In the genomic region with DNA sequence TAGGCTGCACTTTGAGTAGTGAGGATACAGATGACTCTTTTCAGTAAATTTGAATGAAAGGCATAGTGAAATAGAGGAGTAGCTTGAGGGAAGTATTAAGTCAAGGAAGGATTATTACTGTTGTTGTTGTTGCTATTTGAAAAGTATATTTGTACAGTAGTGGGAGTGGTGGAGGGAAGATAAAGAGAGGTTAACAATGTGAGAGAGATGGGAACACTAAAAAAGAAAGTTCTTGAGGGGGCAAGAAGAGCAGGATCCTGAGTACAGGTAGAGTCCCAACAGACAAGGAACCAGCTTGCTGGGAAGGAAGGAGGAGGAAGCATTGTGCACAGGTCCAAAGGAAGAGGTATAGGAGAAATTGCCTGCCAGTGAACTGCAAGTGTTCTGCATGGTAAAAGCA, we compare ENCODE assay signal across 23 cellular contexts.
DNase-seq lines count a peak whose midpoint lies in the region; ATAC-seq, FAIRE-seq and TF ChIP-seq lines count a peak whose summit lies in the region.
"Had no signal": no experiment of that assay in that cellular context is flagged by ENCODE, and none has a peak within 500 bp of the region (broad histone marks: within the 10 kb centered on the region; RNA-seq: fewer than 3 reads in every experiment).

No MANE protein-coding gene starts in this region.

- DNase-seq in CD8-positive, alpha-beta memory T cell: no peak
- DNase-seq in GM23338 (ENCODE audit: low spot score) (no peak), H1 (ENCODE audit: low read depth in 1 of 2, low spot score in 2 of 2) (no peak), neuronal stem cell (ENCODE audit: low spot score) (no peak), DMS79 treated with DMSO at 0.1 percent for 48 hours (lab: John Stamatoyannopoulos, UW) (no peak)
- DNase-seq: 8988T; ACHN; BE2C; C1 segment of cervical spinal cord; Caco-2; Calu3; CD4-positive, alpha-beta memory T cell; CD4-positive, CD25-positive, alpha-beta regulatory T cell; DND-41; EL; GDM1 had no signal

- no peak overlapping the region for H2BK120ac ChIP-seq in H1 (replicated peaks; ENCODE audit: low read depth, low read length)
- no peak overlapping the region for H2BK120ac ChIP-seq in neuronal stem cell (ENCODE audit: low read depth, low read length)

- no peaks in the 10 kb centered on the region for H3K27me3 ChIP-seq in CD8-positive, alpha-beta memory T cell (ENCODE audit: insufficient read depth, low read length, poor library complexity, severe bottlenecking)
- H3K27me3 ChIP-seq in GM23338 (ENCODE audit: insufficient read depth): no peaks in the 10 kb centered on the region
- no peaks in the 10 kb centered on the region for H3K27me3 ChIP-seq in H1 (replicated peaks in 1 of 4; ENCODE audit: control insufficient read depth in 3 of 4, extremely low read depth in 1 of 4, insufficient read depth in 3 of 4, low read length in 3 of 4)
- peaks cover 0 to 6% (median 0%) of the 10 kb centered on the region in 3 experiments for H3K27me3 ChIP-seq in neuronal stem cell (ENCODE audit: control insufficient read depth in 3 of 3, insufficient read depth in 3 of 3, low read depth in 1 of 3, low read length in 3 of 3)
- H3K27me3 ChIP-seq: BE2C, BLaER1 had no signal

- no peak overlapping the region for H3K23ac ChIP-seq in H1 (ENCODE audit: insufficient read length)
- no peak overlapping the region for H3K23ac ChIP-seq in neuronal stem cell (ENCODE audit: low read depth, low read length, poor library complexity)

- no peaks in the 10 kb centered on the region for H3K4me1 Mint-ChIP-seq in CD8-positive, alpha-beta memory T cell
- peaks cover 38% of the 10 kb centered on the region for H3K4me1 Mint-ChIP-seq in GM23338
- H3K4me1 Mint-ChIP-seq: CD14-positive monocyte; CD4-positive, alpha-beta memory T cell; CD4-positive, CD25-positive, alpha-beta regulatory T cell had no signal

- H4K91ac ChIP-seq in H1 (replicated peaks; ENCODE audit: insufficient read length, low read length): no peak overlapping the region
- H4K91ac ChIP-seq in neuronal stem cell (ENCODE audit: low read depth, low read length, poor library complexity): no peak overlapping the region

- no peaks in the 10 kb centered on the region for H3K9me3 Mint-ChIP-seq in CD8-positive, alpha-beta memory T cell
- no peaks in the 10 kb centered on the region for H3K9me3 Mint-ChIP-seq in GM23338
- H3K9me3 Mint-ChIP-seq: CD4-positive, alpha-beta memory T cell had no signal

- H3K9ac ChIP-seq in H1 (replicated peaks in 1 of 4; ENCODE audit: extremely low read depth in 1 of 4, low read depth in 3 of 4, low read length in 3 of 4) (no peak overlapping the region), neuronal stem cell (ENCODE audit: low read depth, low read length, poor library complexity) (no peak overlapping the region)
- H3K9ac ChIP-seq: BLaER1 had no signal

- H3K27me3 Mint-ChIP-seq in CD8-positive, alpha-beta memory T cell: peaks cover 15 to 51% of the 10 kb centered on the region in 2 donors
- H3K27me3 Mint-ChIP-seq in GM23338 (ENCODE audit: insufficient read depth, low read depth, poor library complexity): no peaks in the 10 kb centered on the region

- H3K23me2 ChIP-seq in H1 (ENCODE audit: low read depth, low read length): 0 out of 2 replicates have a peak, but pooled peaks cover 3% of the 10 kb centered on the region

- no peaks in the 10 kb centered on the region for H3K9me2 ChIP-seq in GM23338 (ENCODE audit: insufficient read depth)

- CTCF ChIA-PET in CD8-positive, alpha-beta memory T cell (lab: Charles Lee): no interaction called here
- CTCF ChIA-PET in H1 (lab: Charles Lee; ENCODE audit: partially characterized antibody): no interaction called here

- peak overlapping the region; percentile 1 for H3K27ac ChIP-seq in CD8-positive, alpha-beta memory T cell (ENCODE audit: low read depth, low read length)
- H3K27ac ChIP-seq in GM23338 (ENCODE audit: low read depth): no peak overlapping the region
- no peak overlapping the region for H3K27ac ChIP-seq in H1 (ENCODE audit: low read depth, low read length)
- no peak overlapping the region for H3K27ac ChIP-seq in neuronal stem cell (replicated peaks; ENCODE audit: low read length)
- H3K27ac ChIP-seq: BLaER1 had no signal

- no peaks in the 10 kb centered on the region for H3F3A ChIP-seq in GM23338 (replicated peaks; ENCODE audit: low read depth)

- no peak for TF ChIP-seq RAD21 in H1 (IDR thresholded peaks at IDR 0.05 in 1 of 2, conservative IDR thresholded peaks at IDR 0.05 in 1 of 2; ENCODE audit: low read depth in 2 of 2, low read length in 2 of 2)

- H2AFZ ChIP-seq in GM23338: no peak overlapping the region
- H2AFZ ChIP-seq in H1 (ENCODE audit: low read length): no peak overlapping the region
- no peak overlapping the region for H2AFZ ChIP-seq in neuronal stem cell (ENCODE audit: low read length)

- H4K20me1 ChIP-seq in GM23338 (replicated peaks; ENCODE audit: insufficient read depth) (no peaks in the 10 kb centered on the region), H1 (replicated peaks in 1 of 2; ENCODE audit: control insufficient read depth in 1 of 2, insufficient read depth in 2 of 2, low read length in 2 of 2) (no peaks in the 10 kb centered on the region)
- H4K20me1 ChIP-seq: BLaER1 had no signal

- H3K9me3 ChIP-seq in CD8-positive, alpha-beta memory T cell (ENCODE audit: low read length): no peaks in the 10 kb centered on the region
- H3K9me3 ChIP-seq in H1 (ENCODE audit: insufficient read depth in 2 of 2, low read depth in 1 of 2, low read length in 1 of 2) (no peaks in the 10 kb centered on the region; a peak in 1 of 4 replicates), neuronal stem cell (replicated peaks in 1 of 2; ENCODE audit: control insufficient read depth in 2 of 2, insufficient read depth in 1 of 2, low read depth in 1 of 2, low read length in 2 of 2) (peaks cover 0 to 1% of the 10 kb centered on the region in 2 donors)
- H3K9me3 ChIP-seq: BE2C, BLaER1 had no signal

- H3K79me1 ChIP-seq in H1 (ENCODE audit: low read depth, low read length) (no peaks in the 10 kb centered on the region), neuronal stem cell (ENCODE audit: low read depth, low read length) (no peaks in the 10 kb centered on the region)

- TF ChIP-seq EP300 in H1 (IDR thresholded peaks at IDR 0.05; ENCODE audit: borderline replicate concordance in 1 of 2, low read depth in 2 of 2, low read length in 2 of 2): no peak

- H2AK5ac ChIP-seq in H1 (ENCODE audit: low read depth, low read length) (no peak overlapping the region), neuronal stem cell (ENCODE audit: low read depth, low read length) (no peak overlapping the region)

- H3K36me3 ChIP-seq in CD8-positive, alpha-beta memory T cell (ENCODE audit: insufficient read depth, low read length): no peaks in the 10 kb centered on the region
- no peaks in the 10 kb centered on the region for H3K36me3 ChIP-seq in GM23338 (ENCODE audit: insufficient read depth)
- H3K36me3 ChIP-seq in H1 (ENCODE audit: control insufficient read depth in 2 of 4, insufficient read depth in 4 of 4, low read length in 3 of 4): no peaks in the 10 kb centered on the region
- H3K36me3 ChIP-seq in neuronal stem cell (replicated peaks in 1 of 2; ENCODE audit: control insufficient read depth in 2 of 2, insufficient read depth in 2 of 2, low read length in 2 of 2): no peaks in the 10 kb centered on the region
- H3K36me3 ChIP-seq: BE2C, BLaER1 had no signal

- TF ChIP-seq POLR2A in H1 (IDR thresholded peaks at IDR 0.05; ENCODE audit: control extremely low read depth in 1 of 2, low read depth in 2 of 2, low read length in 2 of 2): no peak

- no peak overlapping the region for H3K4me3 ChIP-seq in CD8-positive, alpha-beta memory T cell (ENCODE audit: low read length)
- no peak overlapping the region for H3K4me3 ChIP-seq in GM23338
- H3K4me3 ChIP-seq in H1 (ENCODE audit: extremely low read depth in 1 of 4, insufficient read depth in 2 of 4, low read depth in 3 of 4, low read length in 4 of 4): no peak overlapping the region
- H3K4me3 ChIP-seq in neuronal stem cell (ENCODE audit: low read length in 2 of 2): no peak overlapping the region
- H3K4me3 ChIP-seq: BLaER1, GM12878 had no signal

- no peak overlapping the region for H3K4me3 Mint-ChIP-seq in CD8-positive, alpha-beta memory T cell
- H3K4me3 Mint-ChIP-seq in GM23338: no peak overlapping the region
- H3K4me3 Mint-ChIP-seq: CD14-positive monocyte; CD4-positive, alpha-beta memory T cell; CD4-positive, CD25-positive, alpha-beta regulatory T cell had no signal

- no peak overlapping the region for H4K5ac ChIP-seq in H1 (ENCODE audit: insufficient read length, low read depth, low read length)

- H3K14ac ChIP-seq in H1 (ENCODE audit: insufficient read length) (no peak overlapping the region), neuronal stem cell (ENCODE audit: low read length) (no peak overlapping the region)

- no peaks in the 10 kb centered on the region for H3K4me1 ChIP-seq in CD8-positive, alpha-beta memory T cell (ENCODE audit: insufficient read depth, low read length)
- H3K4me1 ChIP-seq in GM23338 (ENCODE audit: insufficient read depth): peaks cover 26% of the 10 kb centered on the region
- peaks cover 0 to 7% (median 2%) of the 10 kb centered on the region in 4 experiments; a peak in 3 of 7 replicates for H3K4me1 ChIP-seq in H1 (replicated peaks in 1 of 4; ENCODE audit: control insufficient read depth in 3 of 4, insufficient read depth in 4 of 4, low read length in 3 of 4)
- H3K4me1 ChIP-seq in neuronal stem cell (ENCODE audit: control insufficient read depth in 2 of 2, insufficient read depth in 1 of 2, low read depth in 1 of 2, low read length in 2 of 2): no peaks in the 10 kb centered on the region
- H3K4me1 ChIP-seq: BE2C, BLaER1, Caco-2 had no signal

- POLR2A ChIA-PET in CD8-positive, alpha-beta memory T cell (lab: Charles Lee): no interaction called here
- POLR2A ChIA-PET in H1 (lab: Charles Lee; ENCODE audit: partially characterized antibody): no interaction called here

- TF ChIP-seq CTCF in GM23338 (conservative IDR thresholded peaks at IDR 0.05; ENCODE audit: low read depth in 2 of 2): no peak
- no peak for TF ChIP-seq CTCF in H1 (IDR thresholded peaks at IDR 0.05; ENCODE audit: control extremely low read depth in 1 of 3, insufficient read depth in 1 of 3, low read depth in 1 of 3, low read length in 3 of 3)

- ATAC-seq in GM23338: no peak
- ATAC-seq: GM12878 had no signal

- H3K79me2 ChIP-seq in GM23338 (replicated peaks; ENCODE audit: insufficient read depth) (no peaks in the 10 kb centered on the region), H1 (ENCODE audit: control insufficient read depth in 1 of 2, insufficient read depth in 2 of 2, low read length in 2 of 2) (no peaks in the 10 kb centered on the region)

- no peak overlapping the region for H3K4ac ChIP-seq in H1 (replicated peaks; ENCODE audit: insufficient read length, low read depth, low read length)
- no peak overlapping the region for H3K4ac ChIP-seq in neuronal stem cell (ENCODE audit: low read length)

- H2BK5ac ChIP-seq in H1 (ENCODE audit: low read depth, low read length) (no peak overlapping the region), neuronal stem cell (ENCODE audit: low read length) (no peak overlapping the region)

- H4K8ac ChIP-seq in H1 (ENCODE audit: extremely low read depth, insufficient read depth, low read length) (no peak overlapping the region), neuronal stem cell (ENCODE audit: low read depth, low read length) (no peak overlapping the region)

- no peak overlapping the region for H2BK15ac ChIP-seq in H1 (ENCODE audit: low read length)
- H2BK15ac ChIP-seq in neuronal stem cell (ENCODE audit: low read length): no peak overlapping the region

- H2BK12ac ChIP-seq in H1 (ENCODE audit: low read depth, low read length) (no peak overlapping the region), neuronal stem cell (ENCODE audit: low read length) (no peak overlapping the region)

- FAIRE-seq in H1 (lab: Jason Lieb, UNC): no peak
- FAIRE-seq: A204.1, D721Med, GM12878, GM12892, GM18507 had no signal

- H3K18ac ChIP-seq in H1 (ENCODE audit: extremely low read depth, low read length) (0 out of 2 replicates have a peak overlapping the region, but pooled peaks have one; percentile 16), neuronal stem cell (ENCODE audit: low read length) (no peak overlapping the region)

- no peak overlapping the region for H3K27ac Mint-ChIP-seq in CD8-positive, alpha-beta memory T cell
- 0 out of 2 replicates have a peak overlapping the region, but pooled peaks have one; percentile 5 for H3K27ac Mint-ChIP-seq in GM23338
- H3K27ac Mint-ChIP-seq: CD14-positive monocyte; CD4-positive, alpha-beta memory T cell; CD4-positive, CD25-positive, alpha-beta regulatory T cell had no signal

- H3K36me3 Mint-ChIP-seq in CD8-positive, alpha-beta memory T cell: no peaks in the 10 kb centered on the region
- H3K36me3 Mint-ChIP-seq in GM23338 (ENCODE audit: low read depth): no peaks in the 10 kb centered on the region
- H3K36me3 Mint-ChIP-seq: CD14-positive monocyte; CD4-positive, alpha-beta memory T cell had no signal

- H2BK20ac ChIP-seq in H1 (ENCODE audit: low read length): no peak overlapping the region; the same call in 1 of the 2 replicates

- H3K4me2 ChIP-seq in GM23338: peak overlapping the region; percentile 62
- no peak overlapping the region for H3K4me2 ChIP-seq in H1 (ENCODE audit: insufficient read depth in 1 of 2, low read depth in 2 of 2, low read length in 2 of 2)
- no peak overlapping the region for H3K4me2 ChIP-seq in neuronal stem cell (ENCODE audit: insufficient read depth, low read length, poor library complexity, severe bottlenecking)
- H3K4me2 ChIP-seq: BLaER1 had no signal

- no peak overlapping the region for H3K56ac ChIP-seq in H1 (replicated peaks; ENCODE audit: insufficient read length, low read depth, low read length)
